Comparison of ENCODE assay signal across 23 cellular contexts in genomic region chr2:226895579-226895978, GRCh38.
"Had no signal": no experiment of that assay in that cellular context is flagged by ENCODE, and none has a peak within 500 bp of the region (broad histone marks: within the 10 kb centered on the region; RNA-seq: fewer than 3 reads in every experiment).

No MANE protein-coding gene starts in this region.

- H3K27ac ChIP-seq: KMS-11, SJCRH30 had no signal

- H3K4me1 ChIP-seq: SJCRH30 had no signal

- FAIRE-seq: HTR-8/SVneo, K562, RCC 7860 had no signal

- H3K4me3 ChIP-seq: K562, SJCRH30 had no signal

- H3K9me3 ChIP-seq: SJCRH30 had no signal

- H3K36me3 ChIP-seq: SJCRH30 had no signal

- ATAC-seq: K562, SK-N-SH treated with all-trans-retinoic acid at 6 μM for 48 hours had no signal

- H3K4me3 Mint-ChIP-seq: IgD-negative memory B cell had no signal

- H3K27me3 ChIP-seq: SJCRH30 had no signal

- H3K27me3 Mint-ChIP-seq: IgD-negative memory B cell had no signal

- DNase-seq: Kasumi-1, MM.1S, NCI-H1092 treated with DMSO at 0.1 percent for 48 hours, NCI-H1436, NCI-H187, NCI-H2029, NCI-H2081 treated with DMSO at 0.1 percent for 48 hours, NCI-H2171, NCI-H226, NCI-H446, NCI-H510A, NCI-H524 treated with DMSO at 0.1 percent for 48 hours, NCI-H69, NCI-H774, RPMI8226, SHP77 treated with DMSO at 0.1 percent for 48 hours, SJCRH30 had no signal
